Comparison of ENCODE assay signal across 22 cellular contexts in the genomic region with DNA sequence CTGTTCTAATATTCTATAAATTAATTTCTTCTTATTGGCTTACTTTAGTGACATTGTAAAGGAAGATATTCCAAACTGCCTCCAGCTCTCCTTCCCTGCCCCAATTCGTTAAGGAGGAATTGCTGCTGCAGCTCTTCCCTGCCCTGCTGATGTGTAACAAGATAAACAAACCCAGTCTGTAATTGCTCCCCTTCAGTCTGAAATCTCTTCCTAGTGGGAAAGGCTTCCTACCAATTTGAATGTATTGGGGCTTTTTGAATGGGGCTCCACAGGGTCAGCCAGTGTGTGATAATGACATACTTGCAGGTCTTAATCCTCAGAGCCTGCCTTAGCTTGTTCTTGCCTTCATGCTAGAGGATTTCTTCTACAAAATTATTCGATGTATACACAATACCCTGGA.
"Had no signal": no experiment of that assay in that cellular context is flagged by ENCODE, and none has a peak within 500 bp of the region (broad histone marks: within the 10 kb centered on the region; RNA-seq: fewer than 3 reads in every experiment).

No MANE protein-coding gene starts in this region.

- H3K27me3 ChIP-seq: brain microvascular endothelial cell, cardiac muscle cell, SJSA1 had no signal

- H3K36me3 ChIP-seq: brain microvascular endothelial cell, cardiac muscle cell, SJSA1 had no signal

- H3K4me1 ChIP-seq: SJSA1 had no signal

- H3K27ac ChIP-seq: brain microvascular endothelial cell, cardiac muscle cell, SJSA1 had no signal

- H3K4me3 ChIP-seq: cardiac muscle cell, SJSA1 had no signal

- ATAC-seq: activated T-helper 17 cell treated with anti-CD3 and anti-CD28 coated beads, Interleukin-2, amount 50 U/mL, for 72 hours; T-cell had no signal

- H3K9me3 ChIP-seq: SJSA1 had no signal

- DNase-seq: activated CD4-positive, alpha-beta memory T cell treated with anti-CD3 and anti-CD28 coated beads, Interleukin-2, amount 10 ng/mL, durations not matched to agents 7 days and 5 days; activated CD4-positive, alpha-beta T cell treated with anti-CD3 and anti-CD28 coated beads, Interleukin-2, amount 10 ng/mL, durations not matched to agents 7 days and 5 days; activated CD4-positive, CD25-positive, alpha-beta regulatory T cell; activated gamma-delta T cell; activated naive CD4-positive, alpha-beta T cell treated with anti-CD3 and anti-CD28 coated beads, Interleukin-2, amount 10 ng/mL, durations not matched to agents 7 days and 5 days; activated naive CD8-positive, alpha-beta T cell treated with anti-CD3 and anti-CD28 coated beads for 36 hours; activated T-cell treated with anti-CD3 and anti-CD28 coated beads for 4 hours; activated T-cell treated with anti-CD3 and anti-CD28 coated beads, Interleukin-2, amount 50 U/mL, for 48 hours; brain microvascular endothelial cell; KG1; NCI-H1048; NCI-H146; NCI-H1930; NCI-H510A treated with DMSO at 0.1 percent for 48 hours; NK-92 treated with Interleukin-12 subunit alpha and Interleukin-12 subunit beta, amount 100 ng/mL, for 24 hours; SHP77; T-cell; T-helper 2 cell; T1000 had no signal
